In genomic region chr7:108094933-108095710, GRCh38 we compare ENCODE assay signal across 8 cellular contexts. TPM values are rescaled to one million over a fixed set of nuclear protein-coding genes. Genes with fewer than 3 reads are reported as not detected.
DNase-seq lines count a peak whose midpoint lies in the region; ATAC-seq and TF ChIP-seq lines count a peak whose summit lies in the region.

No MANE protein-coding gene starts in this region.

- no peak for TF ChIP-seq CTCF in glutamatergic neuron (IDR thresholded peaks at IDR 0.05; ENCODE audit: partially characterized antibody, unreplicated experiment)

- no peaks in the 10 kb centered on the region for H3K36me3 Mint-ChIP-seq in activated naive CD8-positive, alpha-beta T cell treated with anti-CD3 and anti-CD28 coated beads, Interleukin-2, amount 50 U/mL, for 24 hours (ENCODE audit: low read depth)
- H3K36me3 Mint-ChIP-seq in activated naive CD8-positive, alpha-beta T cell treated with anti-CD3 and anti-CD28 coated beads for 36 hours, result no peaks in the 10 kb centered on the region
- no peaks in the 10 kb centered on the region for H3K36me3 Mint-ChIP-seq in glutamatergic neuron (ENCODE audit: unreplicated experiment)

- no peaks in the 10 kb centered on the region for H3K9me3 ChIP-seq in skeletal muscle tissue (ENCODE audit: control insufficient read depth in 3 of 3, low read length in 3 of 3)

- no peak for TF ChIP-seq POLR2A in erythroblast (IDR thresholded peaks at IDR 0.05; ENCODE audit: low read length)

- H3K9me3 Mint-ChIP-seq in activated naive CD8-positive, alpha-beta T cell treated with anti-CD3 and anti-CD28 coated beads, Interleukin-2, amount 50 U/mL, for 24 hours, result no peaks in the 10 kb centered on the region
- H3K9me3 Mint-ChIP-seq in activated naive CD8-positive, alpha-beta T cell treated with anti-CD3 and anti-CD28 coated beads for 36 hours, result no peaks in the 10 kb centered on the region
- peaks cover 2% of the 10 kb centered on the region for H3K9me3 Mint-ChIP-seq in glutamatergic neuron (ENCODE audit: unreplicated experiment)

- H3K27ac Mint-ChIP-seq in activated naive CD8-positive, alpha-beta T cell treated with anti-CD3 and anti-CD28 coated beads, Interleukin-2, amount 50 U/mL, for 24 hours, result no peak overlapping the region
- H3K27ac Mint-ChIP-seq in activated naive CD8-positive, alpha-beta T cell treated with anti-CD3 and anti-CD28 coated beads for 36 hours, result no peak overlapping the region
- peak overlapping the region; percentile 46 for H3K27ac Mint-ChIP-seq in glutamatergic neuron (ENCODE audit: unreplicated experiment)

- peaks cover 0 to 5% (median 0%) of the 10 kb centered on the region in 3 donors for H3K4me1 ChIP-seq in skeletal muscle tissue (ENCODE audit: control insufficient read depth in 3 of 3, insufficient read depth in 3 of 3, low read length in 3 of 3)

- H3K27me3 Mint-ChIP-seq in activated naive CD8-positive, alpha-beta T cell treated with anti-CD3 and anti-CD28 coated beads, Interleukin-2, amount 50 U/mL, for 24 hours, result peaks cover 9% of the 10 kb centered on the region
- peaks cover 11% of the 10 kb centered on the region for H3K27me3 Mint-ChIP-seq in activated naive CD8-positive, alpha-beta T cell treated with anti-CD3 and anti-CD28 coated beads for 36 hours
- peaks cover 2% of the 10 kb centered on the region for H3K27me3 Mint-ChIP-seq in glutamatergic neuron (ENCODE audit: unreplicated experiment)

- no peaks in the 10 kb centered on the region for H3K27me3 ChIP-seq in skeletal muscle tissue (ENCODE audit: control insufficient read depth in 3 of 3, insufficient read depth in 3 of 3, low read length in 3 of 3)

- DNase-seq in activated naive CD8-positive, alpha-beta T cell treated with anti-CD3 and anti-CD28 coated beads, Interleukin-2, amount 50 U/mL, for 24 hours, result no peak
- DNase-seq in activated naive CD8-positive, alpha-beta T cell treated with anti-CD3 and anti-CD28 coated beads for 36 hours, result no peak
- DNase-seq in RPMI7951 (ENCODE audit: low read depth) (peak; percentile 91), glutamatergic neuron (peak; percentile 37), erythroblast (lab: John Stamatoyannopoulos, UW) (no peak), SIG-M5 treated with dmso at 0.1 percent for 504 hours (lab: John Stamatoyannopoulos, UW; ENCODE audit: unreplicated experiment) (no peak)

- H3K27ac ChIP-seq in skeletal muscle tissue (ENCODE audit: low read depth, low read length), result peak overlapping the region; percentile 61

- H3K4me3 Mint-ChIP-seq in activated naive CD8-positive, alpha-beta T cell treated with anti-CD3 and anti-CD28 coated beads, Interleukin-2, amount 50 U/mL, for 24 hours, result no peak overlapping the region
- H3K4me3 Mint-ChIP-seq in activated naive CD8-positive, alpha-beta T cell treated with anti-CD3 and anti-CD28 coated beads for 36 hours, result no peak overlapping the region
- no peak overlapping the region for H3K4me3 Mint-ChIP-seq in glutamatergic neuron (ENCODE audit: unreplicated experiment)

- H3K36me3 ChIP-seq in skeletal muscle tissue (ENCODE audit: control insufficient read depth in 3 of 3, insufficient read depth in 3 of 3, low read length in 3 of 3), result no peaks in the 10 kb centered on the region

- H3K4me1 Mint-ChIP-seq in activated naive CD8-positive, alpha-beta T cell treated with anti-CD3 and anti-CD28 coated beads, Interleukin-2, amount 50 U/mL, for 24 hours, result no peaks in the 10 kb centered on the region
- peaks cover 4% of the 10 kb centered on the region for H3K4me1 Mint-ChIP-seq in activated naive CD8-positive, alpha-beta T cell treated with anti-CD3 and anti-CD28 coated beads for 36 hours
- H3K4me1 Mint-ChIP-seq in glutamatergic neuron (ENCODE audit: low read depth, unreplicated experiment), result peaks cover 19% of the 10 kb centered on the region

- no peak overlapping the region for H3K4me3 ChIP-seq in skeletal muscle tissue (ENCODE audit: low read length in 3 of 3)

- ATAC-seq in activated naive CD8-positive, alpha-beta T cell treated with anti-CD3 and anti-CD28 coated beads, Interleukin-2, amount 50 U/mL, for 24 hours, result peak; percentile 43
- ATAC-seq in HG03097 (IDR thresholded peaks at IDR 0.05; ENCODE audit: low FRiP score, unreplicated experiment), result no peak

- no peak overlapping the region for H3K9ac ChIP-seq in skeletal muscle tissue (ENCODE audit: low read depth in 1 of 3, low read length in 3 of 3)

RNA-seq across cellular contexts. Expression of gene LAMB4, which starts 35.0 kb away (rescaled TPM):
- under 1 TPM; 0.40 to 0.45 TPM for total RNA-seq in activated naive CD8-positive, alpha-beta T cell treated with anti-CD3 and anti-CD28 coated beads for 36 hours
- total RNA-seq in RPMI7951 (2014; rRNA removed; shearing (Covaris generic)), result 0.10 and 0.24 TPM in 2 replicates
- total RNA-seq in glutamatergic neuron (ENCODE audit: unreplicated experiment) (not detected), skeletal muscle tissue (under 0.01 TPM)

Comparison
In these comparisons a context has a peak if more than half of its experiments do, and no peak if none do; other contexts are left out.
1. DNase-seq: peak in RPMI7951 (single experiment) and glutamatergic neuron (single experiment); none in activated naive CD8-positive, alpha-beta T cell treated with anti-CD3 and anti-CD28 coated beads, Interleukin-2, amount 50 U/mL, for 24 hours (single experiment), activated naive CD8-positive, alpha-beta T cell treated with anti-CD3 and anti-CD28 coated beads for 36 hours (single experiment), erythroblast (0 of 2) and SIG-M5 treated with dmso at 0.1 percent for 504 hours (single experiment).